Comparison of ENCODE assay signal across 13 cellular contexts in the genomic region with DNA sequence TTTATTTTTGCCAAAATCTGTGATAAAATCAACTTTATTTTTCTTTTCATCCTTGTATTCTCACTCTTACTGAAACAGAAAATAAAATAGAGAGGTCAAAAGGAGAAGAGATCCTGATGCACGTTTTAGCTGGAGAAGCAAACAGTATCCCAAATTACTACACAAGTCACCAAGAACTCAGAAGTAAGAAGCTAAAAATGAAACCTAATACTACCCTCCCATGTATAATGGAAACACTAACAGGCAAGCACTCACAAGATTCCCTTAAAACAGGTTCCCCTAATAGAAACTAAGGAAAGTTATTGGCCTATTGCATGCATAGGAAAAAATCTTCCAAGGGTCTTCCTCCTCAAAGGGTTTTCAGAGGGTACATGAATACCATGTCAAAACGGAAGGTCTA.
DNase-seq lines count a peak whose midpoint lies in the region; ATAC-seq, FAIRE-seq and TF ChIP-seq lines count a peak whose summit lies in the region.
"Had no signal": no experiment of that assay in that cellular context is flagged by ENCODE, and none has a peak within 500 bp of the region (broad histone marks: within the 10 kb centered on the region; RNA-seq: fewer than 3 reads in every experiment).

No MANE protein-coding gene starts in this region.

- H3K4me1 ChIP-seq in HepG2 (ENCODE audit: insufficient read depth, low read length), result no peaks in the 10 kb centered on the region
- H3K4me1 ChIP-seq in right lobe of liver, result no peaks in the 10 kb centered on the region

- no peaks in the 10 kb centered on the region for H4K20me1 ChIP-seq in HepG2 (ENCODE audit: insufficient read depth, low read length)

- in situ Hi-C loops in HepG2 (cut with HindIII; ENCODE audit: extremely low pct_ligation_motif_present, low pct_unique_long_range_greater_than_20kb), result no loop called here

- TF ChIP-seq RAD21 in HepG2 (CRISPR knock-in tag; IDR thresholded peaks at IDR 0.05), result no peak

- no TSS peak for BruUV-seq in HepG2 (replicated peaks; lab: Mats Ljungman, UMichigan)

- DNase-seq in HepG2 (ENCODE audit: low spot score) (no peak), right lobe of liver (no peak), MG63 (no peak), DMS53 (lab: John Stamatoyannopoulos, UW) (no peak), HEK293T (ENCODE audit: extremely low spot score) (no peak)
- no peak for DNase-seq in activated naive CD8-positive, alpha-beta T cell treated with anti-CD3 and anti-CD28 coated beads for 36 hours
- DNase-seq: cortex of kidney, glutamatergic neuron, GOT3 had no signal

- 19% methylated on average over 2 of the region's 2 CpGs for WGBS in HepG2 (ENCODE audit: low lambda C conversion rate)
- 45% methylated on average over 2 of the region's 2 CpGs for WGBS in right lobe of liver (ENCODE audit: insufficient coverage, low coverage, low lambda C conversion rate, missing lambda C conversion rate)

- no peaks in the 10 kb centered on the region for H3K36me3 Mint-ChIP-seq in activated naive CD8-positive, alpha-beta T cell treated with anti-CD3 and anti-CD28 coated beads for 36 hours

- H3K4me1 Mint-ChIP-seq in activated naive CD8-positive, alpha-beta T cell treated with anti-CD3 and anti-CD28 coated beads for 36 hours, result peaks cover 3% of the 10 kb centered on the region
- H3K4me1 Mint-ChIP-seq: nephron had no signal

- CTCF ChIA-PET in HepG2 (lab: Yijun Ruan, JAX; ENCODE audit: low intra/inter-chr PET ratio, low total read pairs), result no interaction called here
- CTCF ChIA-PET in HEK293T (lab: Yijun Ruan, JAX), result no interaction called here

- H3K4me3 ChIP-seq in HepG2 (replicated peaks in 1 of 3; ENCODE audit: insufficient read depth in 1 of 3, low read depth in 2 of 3, low read length in 3 of 3) (peak overlapping the region; percentile 44 to 57 (median 45); a peak in 5 of 6 replicates), right lobe of liver (no peak overlapping the region), MG63 (peak overlapping the region; percentile 57)
- H3K4me3 ChIP-seq: lung had no signal

- H3K9me3 ChIP-seq in HepG2 (ENCODE audit: low read length) (no peaks in the 10 kb centered on the region), right lobe of liver (no peaks in the 10 kb centered on the region), MG63 (no peaks in the 10 kb centered on the region)

- no peaks in the 10 kb centered on the region for H3K27me3 Mint-ChIP-seq in activated naive CD8-positive, alpha-beta T cell treated with anti-CD3 and anti-CD28 coated beads for 36 hours

- H3K4me2 ChIP-seq in HepG2 (ENCODE audit: low read depth, low read length), result peak overlapping the region; percentile 67

- TF ChIP-seq POLR2A in HepG2 (IDR thresholded peaks at IDR 0.05; ENCODE audit: insufficient read depth in 1 of 2, low read depth in 2 of 2, low read length in 2 of 2) (no peak), right lobe of liver (IDR thresholded peaks at IDR 0.05) (no peak)

- no peak overlapping the region for H3K9ac ChIP-seq in HepG2 (ENCODE audit: insufficient read depth, low read depth, low read length)

- H3K36me3 ChIP-seq in HepG2 (replicated peaks in 1 of 2; ENCODE audit: control insufficient read depth in 1 of 2, insufficient read depth in 2 of 2, low read length in 2 of 2), result no peaks in the 10 kb centered on the region
- no peaks in the 10 kb centered on the region for H3K36me3 ChIP-seq in right lobe of liver
- no peaks in the 10 kb centered on the region for H3K36me3 ChIP-seq in MG63

- H3K27ac ChIP-seq in HepG2 (ENCODE audit: extremely low read length, insufficient read depth, low read length), result no peak overlapping the region
- no peak overlapping the region for H3K27ac ChIP-seq in right lobe of liver
- H3K27ac ChIP-seq: RWPE1 had no signal

- POLR2A ChIA-PET in HepG2 (lab: Yijun Ruan, JAX) (no interaction called here), HEK293T (lab: Yijun Ruan, JAX) (no interaction called here)

- intact Hi-C loops in HepG2 (cut with micrococcal nuclease; ENCODE audit: unreplicated experiment) (no loop called here), right lobe of liver (cut with DNase I) (no loop called here)

- no peaks in the 10 kb centered on the region for H3K79me2 ChIP-seq in HepG2 (ENCODE audit: insufficient read depth, low read length)

- no peaks in the 10 kb centered on the region for H3K9me3 Mint-ChIP-seq in activated naive CD8-positive, alpha-beta T cell treated with anti-CD3 and anti-CD28 coated beads for 36 hours
- H3K9me3 Mint-ChIP-seq: nephron had no signal

- H2AFZ ChIP-seq in HepG2 (ENCODE audit: low read length), result peak overlapping the region; percentile 64

- no peaks in the 10 kb centered on the region for H3K27me3 ChIP-seq in HepG2 (ENCODE audit: control insufficient read depth in 1 of 2, insufficient read depth in 2 of 2, low read length in 2 of 2)
- no peaks in the 10 kb centered on the region for H3K27me3 ChIP-seq in right lobe of liver
- no peaks in the 10 kb centered on the region for H3K27me3 ChIP-seq in MG63

- TF ChIP-seq CTCF in HepG2 (CRISPR knock-in tag; IDR thresholded peaks at IDR 0.05) (no peak), right lobe of liver (IDR thresholded peaks at IDR 0.05) (no peak)

- no peak overlapping the region for H3K27ac Mint-ChIP-seq in activated naive CD8-positive, alpha-beta T cell treated with anti-CD3 and anti-CD28 coated beads for 36 hours
- H3K27ac Mint-ChIP-seq: nephron had no signal

- FAIRE-seq in HepG2 (lab: Jason Lieb, UNC), result no peak

- TF ChIP-seq EP300 in HepG2 (IDR thresholded peaks at IDR 0.05; ENCODE audit: low read depth in 2 of 2, low read length in 2 of 2) (no peak), HepG2 (CRISPR knock-in tag; IDR thresholded peaks at IDR 0.05; ENCODE audit: borderline replicate concordance) (no peak)

- ATAC-seq in HepG2 (peak; percentile 26; the same call in 1 of the 3 replicates), right lobe of liver (no peak), HG02981 (IDR thresholded peaks at IDR 0.05; ENCODE audit: unreplicated experiment) (no peak)

- peak overlapping the region; percentile 57 for H3K4me3 Mint-ChIP-seq in activated naive CD8-positive, alpha-beta T cell treated with anti-CD3 and anti-CD28 coated beads for 36 hours
- H3K4me3 Mint-ChIP-seq: nephron had no signal

TF ChIP-seq in HepG2, 621 proteins besides CTCF, POLR2A, EP300 and RAD21 (continues in another document):
- TF ChIP-seq ZNF333 (CRISPR knock-in tag; IDR thresholded peaks at IDR 0.05; ENCODE audit: borderline replicate concordance) (no peak), DMAP1 (CRISPR knock-in tag; IDR thresholded peaks at IDR 0.05) (no peak), KAT2B (IDR thresholded peaks at IDR 0.05; ENCODE audit: borderline replicate concordance, low read depth, low read length) (no peak), ZNF878 (CRISPR knock-in tag; IDR thresholded peaks at IDR 0.05) (no peak), MEIS2 (CRISPR knock-in tag; IDR thresholded peaks at IDR 0.05) (no peak), SPEN (CRISPR knock-in tag; IDR thresholded peaks at IDR 0.05; ENCODE audit: low read depth) (no peak)
- TF ChIP-seq, protein P1, sequence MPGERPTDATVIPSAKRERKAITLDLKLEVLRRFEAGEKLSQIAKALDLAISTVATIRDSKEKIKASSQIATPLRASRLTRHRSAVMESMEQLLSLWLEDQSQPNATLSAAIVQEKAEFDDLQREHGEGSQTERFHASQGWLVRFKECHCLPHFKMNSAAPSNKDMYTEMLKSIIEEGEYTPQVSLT (CRISPR knock-in tag; IDR thresholded peaks at IDR 0.05; ENCODE audit: borderline replicate concordance, low read depth), result no peak
- TF ChIP-seq, protein P2, sequence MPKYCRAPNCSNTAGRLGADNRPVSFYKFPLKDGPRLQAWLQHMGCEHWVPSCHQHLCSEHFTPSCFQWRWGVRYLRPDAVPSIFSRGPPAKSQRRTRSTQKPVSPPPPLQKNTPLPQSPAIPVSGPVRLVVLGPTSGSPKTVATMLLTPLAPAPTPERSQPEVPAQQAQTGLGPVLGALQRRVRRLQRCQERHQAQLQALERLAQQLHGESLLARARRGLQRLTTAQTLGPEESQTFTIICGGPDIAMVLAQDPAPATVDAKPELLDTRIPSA (CRISPR knock-in tag; IDR thresholded peaks at IDR 0.05; ENCODE audit: borderline replicate concordance), result no peak

TF ChIP-seq in HEK293T, 16 proteins besides CTCF, POLR2A, EP300 and RAD21:
- TF ChIP-seq ARNT (IDR thresholded peaks at IDR 0.05) (no peak), FOXK2 (IDR thresholded peaks at IDR 0.05) (no peak), ZNF384 (IDR thresholded peaks at IDR 0.05) (no peak), SP1 (IDR thresholded peaks at IDR 0.05) (no peak), NFRKB (IDR thresholded peaks at IDR 0.05) (no peak), ELF4 (IDR thresholded peaks at IDR 0.05) (no peak), HDGF (IDR thresholded peaks at IDR 0.05; ENCODE audit: borderline replicate concordance) (no peak), CTBP1 (IDR thresholded peaks at IDR 0.05; ENCODE audit: borderline replicate concordance) (no peak), SUZ12 (IDR thresholded peaks at IDR 0.05) (no peak), FOXA1 (IDR thresholded peaks at IDR 0.05) (no peak), PKNOX1 (IDR thresholded peaks at IDR 0.05) (no peak), L3MBTL2 (conservative IDR thresholded peaks at IDR 0.05) (no peak)

Comparison
In these comparisons a context has a peak if more than half of its experiments do, and no peak if none do; other contexts are left out.
1. H3K4me3 ChIP-seq: peak in HepG2 (3 of 3) and MG63 (single experiment); none in right lobe of liver (0 of 3).